ENCODE assay signal across 28 cellular contexts in the genomic region with DNA sequence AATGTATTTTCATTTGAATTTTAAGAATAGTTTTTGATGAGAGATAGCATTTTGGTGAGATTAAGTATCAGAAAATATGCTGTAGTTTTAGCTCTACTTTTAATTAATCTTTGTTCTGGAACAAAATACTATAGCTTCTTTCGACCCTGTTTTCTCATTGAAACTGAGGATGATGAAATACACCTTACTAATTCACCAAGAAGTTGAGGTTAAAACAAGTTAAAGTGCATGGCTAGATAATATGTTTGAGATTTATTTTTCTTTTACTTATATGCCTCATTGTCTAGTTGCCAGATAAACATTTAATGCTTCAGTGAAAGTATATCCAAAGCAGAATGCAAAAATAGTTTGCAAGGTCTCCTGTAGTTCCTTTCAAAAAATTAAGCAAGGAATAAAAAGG.
"Had no signal": no experiment of that assay in that cellular context is flagged by ENCODE, and none has a peak within 500 bp of the region (broad histone marks: within the 10 kb centered on the region; RNA-seq: fewer than 3 reads in every experiment).

No MANE protein-coding gene starts in this region.

- DNase-seq: activated B cell treated with CpG ODN at 0.5 μM for 24 hours; activated CD4-positive, alpha-beta memory T cell treated with anti-CD3 and anti-CD28 coated beads for 36 hours; activated CD4-positive, alpha-beta T cell treated with anti-CD3 and anti-CD28 coated beads for 4 hours; activated CD4-positive, alpha-beta T cell treated with anti-CD3 and anti-CD28 coated beads, Interleukin-2, amount 10 ng/mL, durations not matched to agents 24 days and 14 days; activated CD4-positive, alpha-beta T cell treated with anti-CD3 and anti-CD28 coated beads, Interleukin-2, amount 50 U/mL, for 1 hour; activated CD4-positive, alpha-beta T cell treated with anti-CD3 and anti-CD28 coated beads, Interleukin-2, amount 50 U/mL, for 4 hours; activated CD4-positive, CD25-positive, alpha-beta regulatory T cell treated with anti-CD3 and anti-CD28 coated beads, Interleukin-2, amount 50 U/mL, for 72 hours; activated CD8-positive, alpha-beta memory T cell treated with anti-CD3 and anti-CD28 coated beads, Interleukin-2, amount 10 ng/mL, durations not matched to agents 7 days and 5 days; activated CD8-positive, alpha-beta memory T cell treated with anti-CD3 and anti-CD28 coated beads, Interleukin-2, amount 50 U/mL, for 48 hours; activated CD8-positive, alpha-beta T cell treated with anti-CD3 and anti-CD28 coated beads for 36 hours; activated effector memory CD4-positive, alpha-beta T cell treated with Interleukin-2 at 50 U/mL for 16 hours; activated gamma-delta T cell; activated naive CD4-positive, alpha-beta T cell treated with anti-CD3 and anti-CD28 coated beads, Interleukin-2, amount 10 ng/mL, durations not matched to agents 7 days and 5 days; activated naive CD4-positive, alpha-beta T cell treated with Interleukin-2 at 50 U/mL for 16 hours; activated naive CD8-positive, alpha-beta T cell treated with anti-CD3 and anti-CD28 coated beads, Interleukin-2, amount 10 ng/mL, durations not matched to agents 7 days and 5 days; activated naive CD8-positive, alpha-beta T cell treated with anti-CD3 and anti-CD28 coated beads, Interleukin-2, amount 50 U/mL, for 24 hours; activated T-cell treated with anti-CD3 and anti-CD28 coated beads, Interleukin-2, amount 50 U/mL, for 24 hours; activated T-cell treated with anti-CD3 and anti-CD28 coated beads, Interleukin-2, amount 50 U/mL, for 48 hours; adrenal gland; amygdala; anterior cingulate cortex; caudate nucleus; cerebellar nuclear complex; T-helper 1 cell; T-helper 2 cell; T-helper 9 cell had no signal

- H3K9me3 ChIP-seq: adrenal gland, ascending aorta had no signal

- H3K27me3 ChIP-seq: adrenal gland, ascending aorta, cardiac muscle cell had no signal

- H3K4me1 ChIP-seq: adrenal gland, ascending aorta had no signal

- H3K36me3 ChIP-seq: adrenal gland, ascending aorta, cardiac muscle cell had no signal

- H3K4me3 ChIP-seq: adrenal gland, ascending aorta, cardiac muscle cell had no signal
